Comparison of ENCODE assay signal across 10 cellular contexts in genomic region chr15:99057697-99058420, GRCh38. TPM values are rescaled to one million over a fixed set of nuclear protein-coding genes. Genes with fewer than 3 reads are reported as not detected.
DNase-seq lines count a peak whose midpoint lies in the region; ATAC-seq and TF ChIP-seq lines count a peak whose summit lies in the region.
"Had no signal": no experiment of that assay in that cellular context is flagged by ENCODE, and none has a peak within 500 bp of the region (broad histone marks: within the 10 kb centered on the region; RNA-seq: fewer than 3 reads in every experiment).

No MANE protein-coding gene starts in this region.

- H3K27ac Mint-ChIP-seq in activated T-cell treated with anti-CD3 and anti-CD28 coated beads, Interleukin-2, amount 50 U/mL, for 24 hours = no peak overlapping the region
- H3K27ac Mint-ChIP-seq in activated naive CD8-positive, alpha-beta T cell treated with anti-CD3 and anti-CD28 coated beads for 36 hours = no peak overlapping the region

- no peaks in the 10 kb centered on the region for H3K9me3 ChIP-seq in transverse colon
- H3K9me3 ChIP-seq: SJCRH30 had no signal

- no peak overlapping the region for H3K4me3 ChIP-seq in transverse colon

- in situ Hi-C loops in transverse colon (cut with MboI; ENCODE audit: low pct_ligation_motif_present in 1 of 4, low pct_unique_long_range_greater_than_20kb in 1 of 4, low sequenced_read_pairs in 3 of 4) = loop anchor here (25.0 kb wide), 5 partner anchors 271 to 621 kb away; partner anchors contain the start of gene IGF1R (in 2 of the 4)

- peaks cover 35% of the 10 kb centered on the region for H3K27me3 ChIP-seq in transverse colon

- TF ChIP-seq EP300 in transverse colon (IDR thresholded peaks at IDR 0.05; ENCODE audit: low read depth) = no peak

- no peaks in the 10 kb centered on the region for H3K9me3 Mint-ChIP-seq in activated T-cell treated with anti-CD3 and anti-CD28 coated beads, Interleukin-2, amount 50 U/mL, for 24 hours
- H3K9me3 Mint-ChIP-seq in activated naive CD8-positive, alpha-beta T cell treated with anti-CD3 and anti-CD28 coated beads for 36 hours = no peaks in the 10 kb centered on the region

- H3K27ac ChIP-seq in transverse colon = peak overlapping the region; percentile 64 to 90 (median 77)
- H3K27ac ChIP-seq: SJCRH30 had no signal

- H3K27me3 Mint-ChIP-seq in activated T-cell treated with anti-CD3 and anti-CD28 coated beads, Interleukin-2, amount 50 U/mL, for 24 hours = peaks cover 54% of the 10 kb centered on the region
- H3K27me3 Mint-ChIP-seq in activated naive CD8-positive, alpha-beta T cell treated with anti-CD3 and anti-CD28 coated beads for 36 hours = peaks cover 46% of the 10 kb centered on the region

- ATAC-seq in HG03175 (IDR thresholded peaks at IDR 0.05; ENCODE audit: unreplicated experiment) (no peak), HG02610 (IDR thresholded peaks at IDR 0.05; ENCODE audit: unreplicated experiment) (no peak)

- TF ChIP-seq CTCF in transverse colon (IDR thresholded peaks at IDR 0.05) = no peak

- DNase-seq in activated T-cell treated with anti-CD3 and anti-CD28 coated beads, Interleukin-2, amount 50 U/mL, for 24 hours = no peak
- DNase-seq in activated T-cell treated with anti-CD3 and anti-CD28 coated beads, Interleukin-2, amount 50 U/mL, for 1 hour = no peak
- DNase-seq in activated naive CD8-positive, alpha-beta T cell treated with anti-CD3 and anti-CD28 coated beads for 36 hours = no peak
- DNase-seq in left kidney (ENCODE audit: low read depth, low spot score) = peak; percentile 27
- DNase-seq in transverse colon = no peak
- DNase-seq in superior temporal gyrus (ENCODE audit: extremely low spot score) = no peak
- DNase-seq: stimulated activated CD4-positive, alpha-beta T cell treated with anti-CD3 and anti-CD28 coated beads, Interleukin-2, amount 100 ng/mL, for 48 hours had no signal

- peaks cover 7% of the 10 kb centered on the region for H3K4me1 Mint-ChIP-seq in activated T-cell treated with anti-CD3 and anti-CD28 coated beads, Interleukin-2, amount 50 U/mL, for 24 hours (ENCODE audit: low read depth)
- H3K4me1 Mint-ChIP-seq in activated naive CD8-positive, alpha-beta T cell treated with anti-CD3 and anti-CD28 coated beads for 36 hours = no peaks in the 10 kb centered on the region

- no peaks in the 10 kb centered on the region for H3K36me3 Mint-ChIP-seq in activated T-cell treated with anti-CD3 and anti-CD28 coated beads, Interleukin-2, amount 50 U/mL, for 24 hours (ENCODE audit: low read depth)
- no peaks in the 10 kb centered on the region for H3K36me3 Mint-ChIP-seq in activated naive CD8-positive, alpha-beta T cell treated with anti-CD3 and anti-CD28 coated beads for 36 hours

- TF ChIP-seq POLR2A in transverse colon (IDR thresholded peaks at IDR 0.05) = no peak

- intact Hi-C loops in transverse colon (cut with DNase I; ENCODE audit: low total_unique reads) = loop anchor here (10.0 kb wide), 1 partner anchor 413 kb away; the partner anchor contains the start of gene IGF1R

- WGBS in transverse colon (ENCODE audit: low coverage in 1 of 2), 2 donors = 67 to 72% methylated on average over 14 to 20 of the region's 20 CpGs

- H3K4me3 Mint-ChIP-seq in activated T-cell treated with anti-CD3 and anti-CD28 coated beads, Interleukin-2, amount 50 U/mL, for 24 hours = peak overlapping the region; percentile 51
- peak overlapping the region; percentile 72 for H3K4me3 Mint-ChIP-seq in activated naive CD8-positive, alpha-beta T cell treated with anti-CD3 and anti-CD28 coated beads for 36 hours

- H3K36me3 ChIP-seq in transverse colon = no peaks in the 10 kb centered on the region
- H3K36me3 ChIP-seq: SJCRH30 had no signal

- peaks cover 4 to 14% (median 10%) of the 10 kb centered on the region in 4 donors for H3K4me1 ChIP-seq in transverse colon
- H3K4me1 ChIP-seq: SJCRH30 had no signal

RNA-seq across cellular contexts. Expression of gene SYNM, which starts 47.0 kb away (rescaled TPM):
- under 1 TPM; 0.12 to 0.14 TPM for total RNA-seq in activated naive CD8-positive, alpha-beta T cell treated with anti-CD3 and anti-CD28 coated beads for 36 hours
- total RNA-seq in transverse colon = 100 to 1,000 TPM in 2 of 4 donors, 10 to 100 TPM in 2; 98.3 to 414 (median 158) TPM

RNA-seq across cellular contexts. Expression of gene PGPEP1L, which starts 50.3 kb away (rescaled TPM):
- total RNA-seq in activated naive CD8-positive, alpha-beta T cell treated with anti-CD3 and anti-CD28 coated beads for 36 hours = not detected
- total RNA-seq in transverse colon = not detected
- total RNA-seq: SJCRH30 had no signal

Comparison
In these comparisons a context has a peak if more than half of its experiments do, and no peak if none do; other contexts are left out.
1. RNA of gene SYNM, which starts 47.0 kb away (total RNA-seq): 98.3 to 414 TPM in transverse colon; 0.12 to 0.14 TPM in activated naive CD8-positive, alpha-beta T cell treated with anti-CD3 and anti-CD28 coated beads for 36 hours; every median in the first group is over 10 times any median in the second.